ENCODE assay signal across 10 cellular contexts in the genomic region with DNA sequence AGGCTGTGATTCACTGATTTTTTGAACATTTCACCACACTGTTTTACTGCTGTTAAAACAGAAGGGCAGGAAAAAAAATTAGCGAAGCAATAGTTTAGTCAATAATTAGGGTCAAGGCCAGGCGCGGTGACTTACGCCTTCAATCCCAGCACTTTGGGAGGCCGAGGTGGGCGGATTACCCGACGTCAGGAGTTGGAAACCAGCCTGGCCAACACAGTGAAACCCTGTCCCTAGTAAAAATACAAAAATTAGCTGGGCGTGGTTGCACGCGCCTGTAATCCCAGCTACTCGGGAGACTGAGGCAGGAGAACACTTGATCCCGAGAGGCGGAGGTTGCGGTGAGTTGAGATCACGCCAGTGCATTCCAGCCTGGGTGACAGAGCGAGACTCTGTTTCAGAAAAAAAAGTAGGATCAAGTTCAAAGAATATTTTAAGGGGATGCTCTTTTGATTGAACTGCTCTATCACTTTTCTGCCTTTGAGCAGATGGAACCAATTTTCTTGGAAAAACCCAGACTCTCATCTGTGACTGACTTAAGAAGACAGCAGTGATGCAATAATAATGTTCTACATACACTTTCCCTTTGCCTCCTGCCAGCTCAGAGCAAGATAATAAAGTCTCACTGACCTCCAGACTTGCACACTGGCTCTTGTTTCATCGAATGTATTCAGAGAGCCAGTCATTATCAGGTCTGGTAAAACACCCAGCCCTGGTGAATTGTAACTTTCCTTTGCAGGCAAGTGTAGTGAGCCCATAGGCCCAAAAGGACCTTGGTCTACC. TPM values are rescaled to one million over a fixed set of nuclear protein-coding genes. Genes with fewer than 3 reads are reported as not detected.
DNase-seq lines count a peak whose midpoint lies in the region; ATAC-seq, FAIRE-seq and TF ChIP-seq lines count a peak whose summit lies in the region.
"Had no signal": no experiment of that assay in that cellular context is flagged by ENCODE, and none has a peak within 500 bp of the region (broad histone marks: within the 10 kb centered on the region; RNA-seq: fewer than 3 reads in every experiment).

No MANE protein-coding gene starts in this region.

- no peak for TF ChIP-seq EP300 in K562 (IDR thresholded peaks at IDR 0.05; ENCODE audit: low read length)

- peaks cover 13 to 23% of the 10 kb centered on the region in 2 experiments; a peak in 4 of 5 replicates for H3K4me1 ChIP-seq in K562 (replicated peaks in 1 of 2; ENCODE audit: control insufficient read depth in 2 of 2, insufficient read depth in 2 of 2, low read length in 2 of 2)

- H3K4me3 ChIP-seq in AG10803 (ENCODE audit: low read length) (no peak overlapping the region), HFF-Myc (replicated peaks; ENCODE audit: low read depth, low read length) (no peak overlapping the region), K562 (no peak overlapping the region)

- in situ Hi-C loops in K562 (cut with MboI), result loop anchor here (5.0 kb wide), 1 partner anchor 112 kb away; no protein-coding TSS in a partner anchor

- H3K9me3 Mint-ChIP-seq in nephron progenitor cell, result peaks cover 17% of the 10 kb centered on the region
- no peaks in the 10 kb centered on the region for H3K9me3 Mint-ChIP-seq in Calu3 (ENCODE audit: low read depth, unreplicated experiment)
- H3K9me3 Mint-ChIP-seq in chondrocyte (ENCODE audit: low read depth), result no peaks in the 10 kb centered on the region

- H3K9me1 ChIP-seq in K562 (ENCODE audit: control insufficient read depth, insufficient read depth, low read length), result no peaks in the 10 kb centered on the region

- no peak for TF ChIP-seq RAD21 in K562 (CRISPR knock-in tag; conservative IDR thresholded peaks at IDR 0.05 in 1 of 2, IDR thresholded peaks at IDR 0.05 in 1 of 2)

- ATAC-seq in K562 (no peak), GM21825 (IDR thresholded peaks at IDR 0.05; ENCODE audit: unreplicated experiment) (no peak)

- 76% methylated on average over 18 of the region's 18 CpGs for WGBS in K562 (ENCODE audit: insufficient coverage, low coverage, missing lambda C conversion rate)

- POLR2A ChIA-PET in K562 (lab: Yijun Ruan, JAX), result interaction anchor here (0.6 to 1.2 kb wide), 2 partner anchors 9 to 158 kb away, joined by 3 to 5 read pairs; no protein-coding TSS in a partner anchor

- no peak overlapping the region for H3K9ac ChIP-seq in K562 (ENCODE audit: insufficient read depth in 1 of 2, low read depth in 2 of 2, low read length in 2 of 2)

- peak overlapping the region; percentile 70 for H3K27ac Mint-ChIP-seq in nephron progenitor cell
- H3K27ac Mint-ChIP-seq in Calu3 (ENCODE audit: unreplicated experiment), result no peak overlapping the region
- no peak overlapping the region for H3K27ac Mint-ChIP-seq in chondrocyte (ENCODE audit: unreplicated experiment)

- peak; percentile 63 for FAIRE-seq in K562 (lab: Jason Lieb, UNC)

- H3K27ac ChIP-seq in K562 (ENCODE audit: extremely low read depth, low read depth, low read length), result no peak overlapping the region

- intact Hi-C loops in K562 (cut with micrococcal nuclease), result no loop called here
- intact Hi-C loops in Calu3 (cut with micrococcal nuclease; ENCODE audit: unreplicated experiment), result loop anchor here (5.0 kb wide), 1 partner anchor 32 kb away; no protein-coding TSS in a partner anchor

- H3K79me2 ChIP-seq in K562 (ENCODE audit: control insufficient read depth, insufficient read depth, low read length), result peaks cover 34% of the 10 kb centered on the region

- H3K27me3 Mint-ChIP-seq in nephron progenitor cell (ENCODE audit: low read depth, poor library complexity), result no peaks in the 10 kb centered on the region
- H3K27me3 Mint-ChIP-seq in Calu3 (ENCODE audit: unreplicated experiment), result no peaks in the 10 kb centered on the region
- no peaks in the 10 kb centered on the region for H3K27me3 Mint-ChIP-seq in chondrocyte (ENCODE audit: low read depth)

- H3K4me1 Mint-ChIP-seq in nephron progenitor cell (peaks cover 33% of the 10 kb centered on the region), Calu3 (ENCODE audit: low read depth, unreplicated experiment) (no peaks in the 10 kb centered on the region), chondrocyte (ENCODE audit: low read depth) (peaks cover 20% of the 10 kb centered on the region)

- H3K36me3 ChIP-seq in K562 (ENCODE audit: control insufficient read depth, insufficient read depth, low read length), result peaks cover 11% of the 10 kb centered on the region; the same call in 2 of the 3 replicates

- BruUV-seq in K562 (replicated peaks; lab: Mats Ljungman, UMichigan) (no TSS peak), Calu3 (replicated peaks; lab: Mats Ljungman, UMichigan) (no TSS peak)

- no peak overlapping the region for H3K4me2 ChIP-seq in K562 (ENCODE audit: insufficient read depth, low read length)

- no peaks in the 10 kb centered on the region for H3K9me3 ChIP-seq in K562 (replicated peaks; ENCODE audit: control insufficient read depth, insufficient read depth, low read depth, low read length)

- TF ChIP-seq CTCF in AG10803 (conservative IDR thresholded peaks at IDR 0.05; ENCODE audit: low read length), result no peak
- TF ChIP-seq CTCF in HFF-Myc (IDR thresholded peaks at IDR 0.05; ENCODE audit: low read depth, low read length, missing control alignments), result no peak
- no peak for TF ChIP-seq CTCF in K562 (IDR thresholded peaks at IDR 0.05 in 2 of 3, conservative IDR thresholded peaks at IDR 0.05 in 1 of 3; ENCODE audit: insufficient read depth in 2 of 3, low read depth in 1 of 3, low read length in 3 of 3)
- TF ChIP-seq CTCF in nephron progenitor cell (IDR thresholded peaks at IDR 0.05), result no peak
- no peak for TF ChIP-seq CTCF in Calu3 (IDR thresholded peaks at IDR 0.05; ENCODE audit: unreplicated experiment)
- no peak for TF ChIP-seq CTCF in chondrocyte (IDR thresholded peaks at IDR 0.05)

- peak; percentile 90 for DNase-seq in AG10803 (ENCODE audit: low read depth)
- peak; percentile 55 for DNase-seq in HFF-Myc (ENCODE audit: extremely low read depth, low read depth)
- DNase-seq in K562 (ENCODE audit: extremely low read depth in 1 of 4, low spot score in 3 of 4), result peak in 1 of 4 experiments; percentile 35
- DNase-seq in nephron progenitor cell, result no peak
- DNase-seq in Calu3, result no peak
- DNase-seq in chondrocyte (ENCODE audit: low spot score), result no peak
- no peak for DNase-seq in NCI-H2227 treated with DMSO at 0.1 percent for 48 hours (lab: John Stamatoyannopoulos, UW)
- DNase-seq: foreskin melanocyte, NCI-H1930 had no signal

- peak overlapping the region; percentile 50 for H3K4me3 Mint-ChIP-seq in nephron progenitor cell
- no peak overlapping the region for H3K4me3 Mint-ChIP-seq in Calu3 (ENCODE audit: low read depth, unreplicated experiment)
- no peak overlapping the region for H3K4me3 Mint-ChIP-seq in chondrocyte (ENCODE audit: unreplicated experiment)

- H2AFZ ChIP-seq in K562 (ENCODE audit: low read depth, low read length), result peak overlapping the region; percentile 7

- CTCF ChIA-PET in K562 (lab: Yijun Ruan, JAX; ENCODE audit: low intra/inter-chr PET ratio) (interaction anchor here (1.1 kb wide), 1 partner anchor 153 kb away, joined by 3 read pairs; no protein-coding TSS in a partner anchor), Calu3 (lab: Charles Lee) (interaction anchor here (1.6 kb wide), 1 partner anchor 38 kb away, joined by 5 read pairs; no protein-coding TSS in a partner anchor)

- 0 out of 2 replicates have a peak, but pooled peaks cover 5% of the 10 kb centered on the region for H4K20me1 ChIP-seq in K562 (replicated peaks; ENCODE audit: control insufficient read depth, insufficient read depth, low read length)

- H3K27me3 ChIP-seq in K562 (ENCODE audit: control insufficient read depth in 2 of 2, insufficient read depth in 2 of 2, low read length in 2 of 2), result no peaks in the 10 kb centered on the region

- no peak for TF ChIP-seq POLR2A in K562 (conservative IDR thresholded peaks at IDR 0.05)

- peaks cover under 1% of the 10 kb centered on the region for H3K36me3 Mint-ChIP-seq in nephron progenitor cell (ENCODE audit: low read depth)
- peaks cover 25% of the 10 kb centered on the region for H3K36me3 Mint-ChIP-seq in Calu3 (ENCODE audit: insufficient read depth, unreplicated experiment)
- peaks cover 1% of the 10 kb centered on the region for H3K36me3 Mint-ChIP-seq in chondrocyte (ENCODE audit: low read depth)

RNA-seq across cellular contexts. Expression of gene PPA1, which starts 1.6 kb away (rescaled TPM):
- 63.9 and 181 TPM in 2 replicates for total RNA-seq in K562 (2011; cell fraction: chromatin; rRNA removed; ENCODE audit: low replicate concordance)
- 50.4 and 54.7 TPM in 2 replicates for total RNA-seq in K562 (2011; cell fraction: nucleolus; rRNA removed)
- total RNA-seq in K562 (2011; cell fraction: nucleoplasm; rRNA removed), result 123 and 276 TPM in 2 replicates
- 378 and 453 TPM in 2 replicates for total RNA-seq in K562 (2014; rRNA removed)
- 635 and 699 TPM in 2 replicates for total RNA-seq in K562 (2014; rRNA removed; fragmentation: Illumina TruSeq; extraction: Trizol)
- total RNA-seq in K562 (2015; rRNA removed; fragmentation: Illumina TruSeq; extraction: Trizol), result 463 and 482 TPM in 2 replicates
- 418 and 448 TPM in 2 replicates for total RNA-seq in K562 (2021)
- 408 and 606 TPM in 2 replicates for polyA plus RNA-seq in K562 (2011; rRNA removed)
- polyA plus RNA-seq in K562 (2011; cell fraction: cytosol; rRNA removed), result 122 and 218 TPM in 2 replicates
- polyA plus RNA-seq in K562 (2011; cell fraction: nucleus; rRNA removed), result 92.6 and 127 TPM in 2 replicates
- polyA plus RNA-seq in K562 (2012), result 299 and 379 TPM in 2 replicates
- 454 and 471 TPM in 2 replicates for polyA plus RNA-seq in K562 (2014; fragmentation: Illumina TruSeq; extraction: Trizol)
- polyA plus RNA-seq in K562 (2014; fragmentation: Nextera tagmentation; extraction: Ambion mirVana), result 100 to 1,000 TPM; 301 to 366 TPM
- polyA plus RNA-seq in K562 (2014; rRNA removed), result 591 and 627 TPM in 2 replicates
- 573 and 613 TPM in 2 replicates for polyA minus RNA-seq in K562 (2011; rRNA and poly(A)+ RNA removed)
- polyA minus RNA-seq in K562 (2011; cell fraction: cytosol; rRNA and poly(A)+ RNA removed), result 121 and 162 TPM in 2 replicates
- polyA minus RNA-seq in K562 (2011; cell fraction: nucleus; rRNA and poly(A)+ RNA removed), result 49.1 and 87.5 TPM in 2 replicates
- total RNA-seq in Calu3 (2022), result 260 and 280 TPM in 2 replicates
- total RNA-seq in chondrocyte, result 67.4 to 74.9 TPM (median 69.0 TPM) in 3 replicates

RNA-seq across cellular contexts. Expression of gene NPFFR1, which starts 48.9 kb away (rescaled TPM):
- total RNA-seq in K562 (2011; cell fraction: chromatin; rRNA removed; ENCODE audit: low replicate concordance), result not detected in 2 replicates
- total RNA-seq in K562 (2011; cell fraction: nucleolus; rRNA removed), result not detected in 2 replicates
- total RNA-seq in K562 (2011; cell fraction: nucleoplasm; rRNA removed), result not detected in 2 replicates
- total RNA-seq in K562 (2014; rRNA removed) (not detected in 2 replicates), K562 (2014; rRNA removed; fragmentation: Illumina TruSeq; extraction: Trizol) (under 0.01 TPM in 1 of 2 replicates, not detected in the other), K562 (2015; rRNA removed; fragmentation: Illumina TruSeq; extraction: Trizol) (not detected in 2 replicates), K562 (2021) (not detected in 2 replicates), Calu3 (2022) (0.20 and 0.24 TPM in 2 replicates), chondrocyte (not detected in 3 replicates)
- polyA plus RNA-seq in K562 (2011; rRNA removed) (not detected in 2 replicates), K562 (2014; fragmentation: Illumina TruSeq; extraction: Trizol) (not detected in 2 replicates), K562 (2014; fragmentation: Nextera tagmentation; extraction: Ambion mirVana) (not detected), K562 (2014; rRNA removed) (not detected in 2 replicates)
- polyA plus RNA-seq in K562 (2011; cell fraction: cytosol; rRNA removed), result under 0.01 TPM in 1 of 2 replicates, not detected in the other
- not detected in 2 replicates for polyA plus RNA-seq in K562 (2011; cell fraction: nucleus; rRNA removed)
- polyA plus RNA-seq in K562 (2012), result not detected in 2 replicates
- polyA minus RNA-seq in K562 (2011; rRNA and poly(A)+ RNA removed), result not detected in 2 replicates
- polyA minus RNA-seq in K562 (2011; cell fraction: cytosol; rRNA and poly(A)+ RNA removed), result not detected in 2 replicates
- polyA minus RNA-seq in K562 (2011; cell fraction: nucleus; rRNA and poly(A)+ RNA removed), result not detected in 2 replicates

Comparison
In these comparisons a context has a peak if more than half of its experiments do, and no peak if none do; other contexts are left out.
1. DNase-seq: peak in AG10803 (single experiment) and HFF-Myc (single experiment); none in nephron progenitor cell (single experiment), Calu3 (single experiment), chondrocyte (single experiment) and NCI-H2227 treated with DMSO at 0.1 percent for 48 hours (single experiment).